Comparison of ENCODE assay signal across 33 cellular contexts in genomic region chr12:62009445-62009844, GRCh38.
"Had no signal": no experiment of that assay in that cellular context is flagged by ENCODE, and none has a peak within 500 bp of the region (broad histone marks: within the 10 kb centered on the region; RNA-seq: fewer than 3 reads in every experiment).

No MANE protein-coding gene starts in this region.

- ATAC-seq: activated naive CD4-positive, alpha-beta T cell treated with anti-CD3 and anti-CD28 coated beads, Interleukin-2, amount 50 U/mL, for 72 hours; activated naive CD8-positive, alpha-beta T cell treated with anti-CD3 and anti-CD28 coated beads, Interleukin-2, amount 50 U/mL, for 24 hours; activated T-cell treated with anti-CD3 and anti-CD28 coated beads, Interleukin-2, amount 50 U/mL, for 4 hours; activated T-cell treated with anti-CD3 and anti-CD28 coated beads, Interleukin-2, amount 50 U/mL, for 72 hours; activated T-helper 17 cell treated with anti-CD3 and anti-CD28 coated beads, Interleukin-2, amount 50 U/mL, for 72 hours; body of pancreas had no signal

- DNase-seq: activated effector memory CD4-positive, alpha-beta T cell treated with anti-CD3 and anti-CD28 coated beads, Interleukin-2, amount 50 U/mL, for 16 hours; activated effector memory CD4-positive, alpha-beta T cell treated with Interleukin-2 at 50 U/mL for 16 hours; activated gamma-delta T cell; activated gamma-delta T cell treated with Interleukin-2 at 50 U/mL for 16 hours; activated naive CD4-positive, alpha-beta T cell; activated naive CD4-positive, alpha-beta T cell treated with anti-CD3 and anti-CD28 coated beads for 36 hours; activated naive CD4-positive, alpha-beta T cell treated with anti-CD3 and anti-CD28 coated beads, Interleukin-2, amount 10 ng/mL, durations not matched to agents 7 days and 5 days; activated naive CD4-positive, alpha-beta T cell treated with anti-CD3 and anti-CD28 coated beads, Interleukin-2, amount 50 U/mL, for 16 hours; activated naive CD4-positive, alpha-beta T cell treated with Interleukin-2 at 50 U/mL for 16 hours; activated naive CD8-positive, alpha-beta T cell treated with anti-CD3 and anti-CD28 coated beads for 36 hours; activated naive CD8-positive, alpha-beta T cell treated with anti-CD3 and anti-CD28 coated beads, Interleukin-2, amount 10 ng/mL, durations not matched to agents 7 days and 5 days; activated naive CD8-positive, alpha-beta T cell treated with anti-CD3 and anti-CD28 coated beads, Interleukin-2, amount 50 U/mL, for 24 hours; activated T-cell treated with anti-CD3 and anti-CD28 coated beads, Interleukin-2, amount 50 U/mL, for 24 hours; activated T-cell treated with anti-CD3 and anti-CD28 coated beads, Interleukin-2, amount 50 U/mL, for 4 hours; activated T-cell treated with anti-CD3 and anti-CD28 coated beads, Interleukin-2, amount 50 U/mL, for 48 hours; activated T-cell treated with anti-CD3 and anti-CD28 coated beads, Interleukin-2, amount 50 U/mL, for 72 hours; adrenal gland; amniotic stem cell; amygdala; anterior cingulate cortex; aorta; body of pancreas; brain microvascular endothelial cell; caudate nucleus; central memory CD4-positive, alpha-beta T cell; cerebellar nuclear complex had no signal

- H3K4me3 ChIP-seq: adrenal gland, ascending aorta, body of pancreas, breast epithelium, cardiac muscle cell had no signal

- H3K27ac ChIP-seq: adrenal gland, ascending aorta, body of pancreas, brain microvascular endothelial cell, breast epithelium, cardiac muscle cell had no signal

- H3K36me3 ChIP-seq: adrenal gland, ascending aorta, brain microvascular endothelial cell, breast epithelium, cardiac muscle cell had no signal

- H3K4me1 ChIP-seq: adrenal gland, ascending aorta, body of pancreas, breast epithelium had no signal

- H3K27me3 ChIP-seq: adrenal gland, ascending aorta, body of pancreas, brain microvascular endothelial cell, breast epithelium, cardiac muscle cell had no signal

- FAIRE-seq: astrocyte, bronchial epithelial cell had no signal

- H3K9me3 ChIP-seq: adrenal gland, ascending aorta, body of pancreas, breast epithelium had no signal
